In the genomic region with DNA sequence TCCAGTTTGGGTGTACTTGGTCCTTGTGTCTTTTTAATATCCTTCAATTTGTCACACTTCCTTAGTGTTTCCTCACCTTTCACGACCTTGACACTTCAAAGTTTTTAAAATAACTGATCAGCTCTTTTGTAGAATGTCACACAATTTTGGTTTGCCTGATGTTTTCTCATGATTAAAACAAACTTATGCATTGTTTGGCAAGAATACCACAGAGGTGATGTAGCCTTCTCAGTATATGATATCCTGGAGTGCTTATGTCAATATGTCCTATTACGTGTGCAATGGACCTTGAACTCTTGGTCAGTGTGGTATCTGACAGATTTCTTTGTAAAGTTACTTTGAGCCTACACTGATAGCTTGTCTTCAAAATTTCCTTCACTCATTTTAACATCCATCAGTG, we compare ENCODE assay signal across 13 cellular contexts.
"Had no signal": no experiment of that assay in that cellular context is flagged by ENCODE, and none has a peak within 500 bp of the region (broad histone marks: within the 10 kb centered on the region; RNA-seq: fewer than 3 reads in every experiment).

No MANE protein-coding gene starts in this region.

- H3K27ac ChIP-seq: neutrophil, skin epidermis, thyroid gland, vagina had no signal

- H3K4me3 ChIP-seq: lung, skin epidermis, thyroid gland, vagina had no signal

- DNase-seq: activated CD4-positive, alpha-beta memory T cell treated with anti-CD3 and anti-CD28 coated beads, Interleukin-2, amount 10 ng/mL, durations not matched to agents 7 days and 5 days; activated gamma-delta T cell; activated T-cell treated with anti-CD3 and anti-CD28 coated beads, Interleukin-2, amount 50 U/mL, for 48 hours; cerebellar nuclear complex; endodermal cell; erythroblast; kidney; naive thymus-derived CD8-positive, alpha-beta T cell; thyroid gland had no signal

- H3K27me3 ChIP-seq: neutrophil, thyroid gland, vagina had no signal

- H3K4me1 ChIP-seq: thyroid gland, vagina had no signal

- ATAC-seq: naive thymus-derived CD8-positive, alpha-beta T cell had no signal

- FAIRE-seq: kidney had no signal

- H3K9me3 ChIP-seq: neutrophil, thyroid gland, vagina had no signal

- H3K36me3 ChIP-seq: neutrophil, thyroid gland, vagina had no signal
